1 cellular context compared by ENCODE assay signal in the genomic region with DNA sequence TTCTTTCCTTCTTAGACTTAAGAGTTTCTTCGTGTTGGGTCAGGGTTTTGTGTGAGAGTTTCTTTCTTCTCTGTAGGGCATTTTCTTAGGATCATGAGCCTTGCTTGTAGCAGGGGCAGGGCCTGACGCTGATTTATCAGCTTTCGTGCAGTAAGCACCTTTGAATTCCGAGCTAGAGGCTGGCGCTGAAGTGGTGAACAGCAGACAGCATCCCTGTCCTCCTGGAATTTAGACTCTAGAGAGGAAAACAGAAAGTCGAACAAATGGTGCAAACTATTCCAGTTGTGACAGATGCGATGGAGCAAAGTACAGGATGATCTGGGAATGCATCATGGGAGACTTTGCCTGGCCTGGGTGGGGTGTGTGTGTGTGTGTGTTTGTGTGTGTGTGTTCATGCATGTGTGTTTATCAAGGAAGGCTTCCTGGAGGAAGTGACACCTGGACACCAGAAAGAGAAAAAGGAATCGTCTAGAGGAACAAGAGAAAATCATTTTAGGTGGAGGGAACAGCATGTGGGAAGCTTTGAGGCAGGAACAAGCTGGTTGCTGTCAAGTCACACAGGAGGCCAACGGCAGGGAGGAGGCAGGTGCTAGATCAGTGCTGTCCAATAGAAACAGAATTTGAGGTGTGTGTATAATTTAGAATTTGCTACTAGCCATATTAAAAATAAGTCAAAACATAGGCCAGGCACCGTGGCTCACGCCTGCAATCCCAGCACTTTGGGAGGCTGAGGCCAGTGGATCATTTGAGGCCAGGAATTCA.
TF ChIP-seq lines count a peak whose summit lies in the region.

No MANE protein-coding gene starts in this region.

TF ChIP-seq in HepG2, 621 proteins besides CTCF, POLR2A, EP300 and RAD21 (continued from another document and continues in another):
- peak; percentile 20 for TF ChIP-seq ZNF18 (CRISPR knock-in tag; IDR thresholded peaks at IDR 0.05; ENCODE audit: insufficient replicate concordance)
- no peak for TF ChIP-seq SMAD9 (CRISPR knock-in tag; IDR thresholded peaks at IDR 0.05)
- TF ChIP-seq ZNF644 (CRISPR knock-in tag; IDR thresholded peaks at IDR 0.05; ENCODE audit: low read depth): peak; percentile 86
- TF ChIP-seq CREM (IDR thresholded peaks at IDR 0.05): peak; percentile 61; the same call in 1 of the 2 replicates
- no peak for TF ChIP-seq CREM (CRISPR knock-in tag; IDR thresholded peaks at IDR 0.05)
- TF ChIP-seq, protein P1, sequence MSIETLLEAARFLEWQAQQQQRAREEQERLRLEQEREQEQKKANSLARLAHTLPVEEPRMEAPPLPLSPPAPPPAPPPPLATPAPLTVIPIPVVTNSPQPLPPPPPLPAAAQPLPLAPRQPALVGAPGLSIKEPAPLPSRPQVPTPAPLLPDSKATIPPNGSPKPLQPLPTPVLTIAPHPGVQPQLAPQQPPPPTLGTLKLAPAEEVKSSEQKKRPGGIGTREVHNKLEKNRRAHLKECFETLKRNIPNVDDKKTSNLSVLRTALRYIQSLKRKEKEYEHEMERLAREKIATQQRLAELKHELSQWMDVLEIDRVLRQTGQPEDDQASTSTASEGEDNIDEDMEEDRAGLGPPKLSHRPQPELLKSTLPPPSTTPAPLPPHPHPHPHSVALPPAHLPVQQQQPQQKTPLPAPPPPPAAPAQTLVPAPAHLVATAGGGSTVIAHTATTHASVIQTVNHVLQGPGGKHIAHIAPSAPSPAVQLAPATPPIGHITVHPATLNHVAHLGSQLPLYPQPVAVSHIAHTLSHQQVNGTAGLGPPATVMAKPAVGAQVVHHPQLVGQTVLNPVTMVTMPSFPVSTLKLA (IDR thresholded peaks at IDR 0.05): peak; percentile 44; the same call in 1 of the 2 replicates
- 0 out of 2 replicates have a peak, but pooled peaks have one; percentile 27 for TF ChIP-seq ZNF33B (CRISPR knock-in tag; IDR thresholded peaks at IDR 0.05)
- TF ChIP-seq ZNF607 (CRISPR knock-in tag; IDR thresholded peaks at IDR 0.05; ENCODE audit: borderline replicate concordance): no peak; the same call in none of the 2 replicates
- TF ChIP-seq MED13 (CRISPR knock-in tag; IDR thresholded peaks at IDR 0.05): no peak
- TF ChIP-seq ZNF468 (CRISPR knock-in tag; IDR thresholded peaks at IDR 0.05): no peak
- TF ChIP-seq ZNF350 (CRISPR knock-in tag; IDR thresholded peaks at IDR 0.05; ENCODE audit: borderline replicate concordance, low read depth): peak; percentile 77; the same call in 1 of the 2 replicates
- TF ChIP-seq TGIF2 (CRISPR knock-in tag; IDR thresholded peaks at IDR 0.05): no peak
- no peak for TF ChIP-seq ZNF432 (CRISPR knock-in tag; IDR thresholded peaks at IDR 0.05; ENCODE audit: borderline replicate concordance)
- TF ChIP-seq ATF7 (IDR thresholded peaks at IDR 0.05): peak; percentile 57
- no peak for TF ChIP-seq ATF7 (CRISPR knock-in tag; IDR thresholded peaks at IDR 0.05)
- no peak for TF ChIP-seq ZFP62 (CRISPR knock-in tag; IDR thresholded peaks at IDR 0.05)
- TF ChIP-seq, protein P2, sequence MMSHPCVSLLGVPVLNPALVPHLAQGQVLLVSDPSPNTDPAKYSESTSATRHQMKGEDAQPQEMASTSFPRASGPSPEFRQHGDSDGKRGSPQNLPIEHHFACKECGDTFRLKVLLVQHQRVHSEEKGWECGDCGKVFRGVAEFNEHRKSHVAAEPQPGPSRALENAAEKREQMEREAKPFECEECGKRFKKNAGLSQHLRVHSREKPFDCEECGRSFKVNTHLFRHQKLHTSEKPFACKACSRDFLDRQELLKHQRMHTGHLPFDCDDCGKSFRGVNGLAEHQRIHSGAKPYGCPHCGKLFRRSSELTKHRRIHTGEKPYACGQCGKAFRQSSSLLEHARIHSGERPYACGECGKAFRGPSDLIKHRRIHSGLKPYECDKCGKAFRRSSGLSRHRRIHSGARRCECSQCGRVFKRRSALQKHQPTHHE (CRISPR knock-in tag; IDR thresholded peaks at IDR 0.05; ENCODE audit: borderline replicate concordance): peak; percentile 70; the same call in 1 of the 2 replicates
- no peak for TF ChIP-seq PHB2 (IDR thresholded peaks at IDR 0.05; ENCODE audit: partially characterized antibody)
- TF ChIP-seq ZBTB3 (CRISPR knock-in tag; IDR thresholded peaks at IDR 0.05; ENCODE audit: borderline replicate concordance, low read depth): peak; percentile 76; the same call in 1 of the 2 replicates
- TF ChIP-seq TARDBP (CRISPR knock-in tag; IDR thresholded peaks at IDR 0.05): peak; percentile 96; the same call in 1 of the 2 replicates
- TF ChIP-seq ZNF720 (CRISPR knock-in tag; IDR thresholded peaks at IDR 0.05): no peak
- TF ChIP-seq ZNF30 (CRISPR knock-in tag; IDR thresholded peaks at IDR 0.05): no peak
- TF ChIP-seq XRCC5 (optimal IDR thresholded peaks at IDR 0.05; ENCODE audit: low read length): peak; percentile 89
- peak; percentile 68 for TF ChIP-seq NR2F6 (IDR thresholded peaks at IDR 0.05)
- peak; percentile 82; the same call in 1 of the 2 replicates for TF ChIP-seq NR2F6 (CRISPR knock-in tag; IDR thresholded peaks at IDR 0.05)
- TF ChIP-seq MXD4 (CRISPR knock-in tag; IDR thresholded peaks at IDR 0.05): no peak
- no peak; the same call in 1 of the 2 replicates for TF ChIP-seq MTA1 (CRISPR knock-in tag; IDR thresholded peaks at IDR 0.05; ENCODE audit: borderline replicate concordance)
- TF ChIP-seq, protein P3, sequence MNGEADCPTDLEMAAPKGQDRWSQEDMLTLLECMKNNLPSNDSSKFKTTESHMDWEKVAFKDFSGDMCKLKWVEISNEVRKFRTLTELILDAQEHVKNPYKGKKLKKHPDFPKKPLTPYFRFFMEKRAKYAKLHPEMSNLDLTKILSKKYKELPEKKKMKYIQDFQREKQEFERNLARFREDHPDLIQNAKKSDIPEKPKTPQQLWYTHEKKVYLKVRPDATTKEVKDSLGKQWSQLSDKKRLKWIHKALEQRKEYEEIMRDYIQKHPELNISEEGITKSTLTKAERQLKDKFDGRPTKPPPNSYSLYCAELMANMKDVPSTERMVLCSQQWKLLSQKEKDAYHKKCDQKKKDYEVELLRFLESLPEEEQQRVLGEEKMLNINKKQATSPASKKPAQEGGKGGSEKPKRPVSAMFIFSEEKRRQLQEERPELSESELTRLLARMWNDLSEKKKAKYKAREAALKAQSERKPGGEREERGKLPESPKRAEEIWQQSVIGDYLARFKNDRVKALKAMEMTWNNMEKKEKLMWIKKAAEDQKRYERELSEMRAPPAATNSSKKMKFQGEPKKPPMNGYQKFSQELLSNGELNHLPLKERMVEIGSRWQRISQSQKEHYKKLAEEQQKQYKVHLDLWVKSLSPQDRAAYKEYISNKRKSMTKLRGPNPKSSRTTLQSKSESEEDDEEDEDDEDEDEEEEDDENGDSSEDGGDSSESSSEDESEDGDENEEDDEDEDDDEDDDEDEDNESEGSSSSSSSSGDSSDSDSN (CRISPR knock-in tag; IDR thresholded peaks at IDR 0.05): no peak; the same call in 1 of the 2 replicates
- no peak; the same call in 1 of the 2 replicates for TF ChIP-seq JUNB (CRISPR knock-in tag; IDR thresholded peaks at IDR 0.05; ENCODE audit: borderline replicate concordance)
- peak; percentile 30; the same call in 1 of the 2 replicates for TF ChIP-seq AKAP8 (CRISPR knock-in tag; IDR thresholded peaks at IDR 0.05)
- TF ChIP-seq ZNF382 (CRISPR knock-in tag; IDR thresholded peaks at IDR 0.05; ENCODE audit: borderline replicate concordance): no peak
- TF ChIP-seq RFXANK (CRISPR knock-in tag; IDR thresholded peaks at IDR 0.05): no peak
- TF ChIP-seq HMG20B (CRISPR knock-in tag; conservative IDR thresholded peaks at IDR 0.05): peak; percentile 62; the same call in 1 of the 2 replicates
- TF ChIP-seq, protein P4, sequence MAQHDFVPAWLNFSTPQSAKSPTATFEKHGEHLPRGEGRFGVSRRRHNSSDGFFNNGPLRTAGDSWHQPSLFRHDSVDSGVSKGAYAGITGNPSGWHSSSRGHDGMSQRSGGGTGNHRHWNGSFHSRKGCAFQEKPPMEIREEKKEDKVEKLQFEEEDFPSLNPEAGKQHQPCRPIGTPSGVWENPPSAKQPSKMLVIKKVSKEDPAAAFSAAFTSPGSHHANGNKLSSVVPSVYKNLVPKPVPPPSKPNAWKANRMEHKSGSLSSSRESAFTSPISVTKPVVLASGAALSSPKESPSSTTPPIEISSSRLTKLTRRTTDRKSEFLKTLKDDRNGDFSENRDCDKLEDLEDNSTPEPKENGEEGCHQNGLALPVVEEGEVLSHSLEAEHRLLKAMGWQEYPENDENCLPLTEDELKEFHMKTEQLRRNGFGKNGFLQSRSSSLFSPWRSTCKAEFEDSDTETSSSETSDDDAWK (CRISPR knock-in tag; IDR thresholded peaks at IDR 0.05): no peak
- no peak for TF ChIP-seq SP140L (CRISPR knock-in tag; IDR thresholded peaks at IDR 0.05; ENCODE audit: borderline replicate concordance)
- TF ChIP-seq, protein P5, sequence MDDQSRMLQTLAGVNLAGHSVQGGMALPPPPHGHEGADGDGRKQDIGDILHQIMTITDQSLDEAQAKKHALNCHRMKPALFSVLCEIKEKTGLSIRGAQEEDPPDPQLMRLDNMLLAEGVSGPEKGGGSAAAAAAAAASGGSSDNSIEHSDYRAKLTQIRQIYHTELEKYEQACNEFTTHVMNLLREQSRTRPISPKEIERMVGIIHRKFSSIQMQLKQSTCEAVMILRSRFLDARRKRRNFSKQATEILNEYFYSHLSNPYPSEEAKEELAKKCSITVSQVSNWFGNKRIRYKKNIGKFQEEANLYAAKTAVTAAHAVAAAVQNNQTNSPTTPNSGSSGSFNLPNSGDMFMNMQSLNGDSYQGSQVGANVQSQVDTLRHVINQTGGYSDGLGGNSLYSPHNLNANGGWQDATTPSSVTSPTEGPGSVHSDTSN (CRISPR knock-in tag; IDR thresholded peaks at IDR 0.05; ENCODE audit: borderline replicate concordance): no peak
- peak; percentile 40; the same call in 1 of the 2 replicates for TF ChIP-seq HIC2 (CRISPR knock-in tag; IDR thresholded peaks at IDR 0.05; ENCODE audit: low read depth)
- TF ChIP-seq TBX3 (IDR thresholded peaks at IDR 0.05; ENCODE audit: borderline replicate concordance): peak; percentile 75; the same call in 1 of the 2 replicates
- no peak for TF ChIP-seq PHF8 (CRISPR knock-in tag; IDR thresholded peaks at IDR 0.05)
- no peak for TF ChIP-seq ZNF44 (CRISPR knock-in tag; IDR thresholded peaks at IDR 0.05)
- no peak for TF ChIP-seq TCF7 (IDR thresholded peaks at IDR 0.05; ENCODE audit: low read depth)
- TF ChIP-seq, protein P6, sequence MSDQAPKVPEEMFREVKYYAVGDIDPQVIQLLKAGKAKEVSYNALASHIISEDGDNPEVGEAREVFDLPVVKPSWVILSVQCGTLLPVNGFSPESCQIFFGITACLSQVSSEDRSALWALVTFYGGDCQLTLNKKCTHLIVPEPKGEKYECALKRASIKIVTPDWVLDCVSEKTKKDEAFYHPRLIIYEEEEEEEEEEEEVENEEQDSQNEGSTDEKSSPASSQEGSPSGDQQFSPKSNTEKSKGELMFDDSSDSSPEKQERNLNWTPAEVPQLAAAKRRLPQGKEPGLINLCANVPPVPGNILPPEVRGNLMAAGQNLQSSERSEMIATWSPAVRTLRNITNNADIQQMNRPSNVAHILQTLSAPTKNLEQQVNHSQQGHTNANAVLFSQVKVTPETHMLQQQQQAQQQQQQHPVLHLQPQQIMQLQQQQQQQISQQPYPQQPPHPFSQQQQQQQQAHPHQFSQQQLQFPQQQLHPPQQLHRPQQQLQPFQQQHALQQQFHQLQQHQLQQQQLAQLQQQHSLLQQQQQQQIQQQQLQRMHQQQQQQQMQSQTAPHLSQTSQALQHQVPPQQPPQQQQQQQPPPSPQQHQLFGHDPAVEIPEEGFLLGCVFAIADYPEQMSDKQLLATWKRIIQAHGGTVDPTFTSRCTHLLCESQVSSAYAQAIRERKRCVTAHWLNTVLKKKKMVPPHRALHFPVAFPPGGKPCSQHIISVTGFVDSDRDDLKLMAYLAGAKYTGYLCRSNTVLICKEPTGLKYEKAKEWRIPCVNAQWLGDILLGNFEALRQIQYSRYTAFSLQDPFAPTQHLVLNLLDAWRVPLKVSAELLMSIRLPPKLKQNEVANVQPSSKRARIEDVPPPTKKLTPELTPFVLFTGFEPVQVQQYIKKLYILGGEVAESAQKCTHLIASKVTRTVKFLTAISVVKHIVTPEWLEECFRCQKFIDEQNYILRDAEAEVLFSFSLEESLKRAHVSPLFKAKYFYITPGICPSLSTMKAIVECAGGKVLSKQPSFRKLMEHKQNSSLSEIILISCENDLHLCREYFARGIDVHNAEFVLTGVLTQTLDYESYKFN (CRISPR knock-in tag; conservative IDR thresholded peaks at IDR 0.05): peak; percentile 96
- no peak for TF ChIP-seq TEAD2 (CRISPR knock-in tag; IDR thresholded peaks at IDR 0.05)
- TF ChIP-seq ZNF790 (CRISPR knock-in tag; IDR thresholded peaks at IDR 0.05; ENCODE audit: borderline replicate concordance): no peak
- TF ChIP-seq, protein P7, sequence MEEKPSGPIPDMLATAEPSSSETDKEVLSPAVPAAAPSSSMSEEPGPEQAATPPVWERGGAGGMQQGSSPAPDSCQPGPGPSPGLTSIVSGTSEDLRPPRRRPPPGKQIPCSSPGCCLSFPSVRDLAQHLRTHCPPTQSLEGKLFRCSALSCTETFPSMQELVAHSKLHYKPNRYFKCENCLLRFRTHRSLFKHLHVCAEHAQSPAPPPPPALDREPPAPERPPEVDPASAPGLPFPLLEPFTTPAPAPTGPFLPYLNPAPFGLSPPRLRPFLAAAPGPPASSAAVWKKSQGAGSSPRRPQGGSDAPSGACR (CRISPR knock-in tag; IDR thresholded peaks at IDR 0.05): peak; percentile 99
- no peak for TF ChIP-seq FIP1L1 (IDR thresholded peaks at IDR 0.05; ENCODE audit: borderline replicate concordance, insufficient read depth, low read depth, low read length)
- TF ChIP-seq SOX6 (IDR thresholded peaks at IDR 0.05): no peak
- TF ChIP-seq SOX6 (CRISPR knock-in tag; IDR thresholded peaks at IDR 0.05): peak; percentile 91
- no peak for TF ChIP-seq RNF2 (conservative IDR thresholded peaks at IDR 0.05; ENCODE audit: low read depth)
- TF ChIP-seq SIX1 (CRISPR knock-in tag; IDR thresholded peaks at IDR 0.05; ENCODE audit: borderline replicate concordance): no peak; the same call in 1 of the 2 replicates
- no peak for TF ChIP-seq MYNN (CRISPR knock-in tag; IDR thresholded peaks at IDR 0.05; ENCODE audit: low read depth)
